30 cellular contexts compared by ENCODE assay signal in genomic region chr3:65745306-65745705, GRCh38.
"Had no signal": no experiment of that assay in that cellular context is flagged by ENCODE, and none has a peak within 500 bp of the region (broad histone marks: within the 10 kb centered on the region; RNA-seq: fewer than 3 reads in every experiment).

No MANE protein-coding gene starts in this region.

- DNase-seq: activated B cell treated with CpG ODN at 0.5 μM for 24 hours; activated CD4-positive, alpha-beta T cell treated with anti-CD3 and anti-CD28 coated beads for 48 hours; activated CD4-positive, alpha-beta T cell treated with anti-CD3 and anti-CD28 coated beads, Interleukin-2, amount 50 U/mL, for 1 hour; activated CD4-positive, alpha-beta T cell treated with anti-CD3 and anti-CD28 coated beads, Interleukin-2, amount 50 U/mL, for 48 hours; activated CD8-positive, alpha-beta memory T cell treated with anti-CD3 and anti-CD28 coated beads for 24 hours; activated CD8-positive, alpha-beta T cell treated with anti-CD3 and anti-CD28 coated beads for 36 hours; activated effector memory CD4-positive, alpha-beta T cell treated with Interleukin-2 at 50 U/mL for 16 hours; activated gamma-delta T cell treated with Interleukin-2 at 50 U/mL for 16 hours; activated naive CD4-positive, alpha-beta T cell treated with anti-CD3 and anti-CD28 coated beads, Interleukin-2, amount 50 U/mL, for 16 hours; activated naive CD4-positive, alpha-beta T cell treated with Interleukin-2 at 50 U/mL for 16 hours; activated T-cell treated with anti-CD3 and anti-CD28 coated beads, Interleukin-2, amount 50 U/mL, for 4 hours; amniotic stem cell; anterior cingulate cortex; brain microvascular endothelial cell; dorsolateral prefrontal cortex; effector memory CD4-positive, alpha-beta T cell; endodermal cell; foreskin fibroblast; heart left ventricle; T-helper 1 cell; T-helper 17 cell; T1000; WERI-Rb-1 had no signal

- H3K4me3 ChIP-seq: coronary artery, dorsolateral prefrontal cortex, heart left ventricle had no signal

- H3K9me3 ChIP-seq: heart left ventricle had no signal

- ATAC-seq: activated CD4-positive, CD25-positive, alpha-beta regulatory T cell treated with anti-CD3 and anti-CD28 coated beads, Interleukin-2, amount 50 U/mL, for 24 hours; activated CD8-positive, alpha-beta T cell treated with anti-CD3 and anti-CD28 coated beads for 36 hours; activated T-cell treated with anti-CD3 and anti-CD28 coated beads, Interleukin-2, amount 50 U/mL, for 4 hours; activated T-helper 17 cell treated with anti-CD3 and anti-CD28 coated beads, Interleukin-2, amount 50 U/mL, for 72 hours; esophagus mucosa; heart left ventricle; T-helper 17 cell had no signal

- FAIRE-seq: astrocyte, bronchial epithelial cell, frontal cortex had no signal

- H3K27me3 ChIP-seq: brain microvascular endothelial cell, dorsolateral prefrontal cortex, heart left ventricle had no signal

- H3K27ac ChIP-seq: brain microvascular endothelial cell, coronary artery, dorsolateral prefrontal cortex, heart left ventricle, WERI-Rb-1 had no signal

- H3K36me3 ChIP-seq: brain microvascular endothelial cell, heart left ventricle, WERI-Rb-1 had no signal
